In genomic region chr14:94394594-94395305, GRCh38 we compare ENCODE assay signal across 10 cellular contexts. TPM values are rescaled to one million over a fixed set of nuclear protein-coding genes. Genes with fewer than 3 reads are reported as not detected.
DNase-seq lines count a peak whose midpoint lies in the region; ATAC-seq, FAIRE-seq and TF ChIP-seq lines count a peak whose summit lies in the region.
"Had no signal": no experiment of that assay in that cellular context is flagged by ENCODE, and none has a peak within 500 bp of the region (broad histone marks: within the 10 kb centered on the region; RNA-seq: fewer than 3 reads in every experiment).

No MANE protein-coding gene starts in this region.

- H3K4me3 Mint-ChIP-seq in natural killer cell = no peak overlapping the region
- no peak overlapping the region for H3K4me3 Mint-ChIP-seq in natural killer cell treated with Interleukin-12 subunit alpha and Interleukin-12 subunit beta and Interleukin-15 and Interleukin-18, amount 100 ng/mL, for 72 hours
- H3K4me3 Mint-ChIP-seq in CD4-positive, alpha-beta memory T cell = no peak overlapping the region
- H3K4me3 Mint-ChIP-seq: CD4-positive, CD25-positive, alpha-beta regulatory T cell had no signal

- no peaks in the 10 kb centered on the region for H3K36me3 Mint-ChIP-seq in natural killer cell
- H3K36me3 Mint-ChIP-seq in natural killer cell treated with Interleukin-12 subunit alpha and Interleukin-12 subunit beta and Interleukin-15 and Interleukin-18, amount 100 ng/mL, for 72 hours = no peaks in the 10 kb centered on the region
- no peaks in the 10 kb centered on the region for H3K36me3 Mint-ChIP-seq in CD4-positive, alpha-beta memory T cell
- H3K36me3 Mint-ChIP-seq: CD4-positive, CD25-positive, alpha-beta regulatory T cell had no signal

- CTCF ChIA-PET in HepG2 (lab: Yijun Ruan, JAX; ENCODE audit: low intra/inter-chr PET ratio, low total read pairs) = no interaction called here
- CTCF ChIA-PET in CD4-positive, alpha-beta memory T cell (lab: Charles Lee; ENCODE audit: partially characterized antibody) = no interaction called here

- BruUV-seq in HepG2 (replicated peaks; lab: Mats Ljungman, UMichigan) = no TSS peak

- H4K20me1 ChIP-seq in HepG2 (ENCODE audit: insufficient read depth, low read length) = no peaks in the 10 kb centered on the region

- no peak overlapping the region for H3K27ac Mint-ChIP-seq in natural killer cell
- peak overlapping the region in 1 of 2 donors; percentile 6 for H3K27ac Mint-ChIP-seq in natural killer cell treated with Interleukin-12 subunit alpha and Interleukin-12 subunit beta and Interleukin-15 and Interleukin-18, amount 100 ng/mL, for 72 hours
- no peak overlapping the region for H3K27ac Mint-ChIP-seq in CD4-positive, alpha-beta memory T cell
- H3K27ac Mint-ChIP-seq: CD4-positive, CD25-positive, alpha-beta regulatory T cell had no signal

- H3K36me3 ChIP-seq in adrenal gland (replicated peaks in 1 of 2) (no peaks in the 10 kb centered on the region), HepG2 (replicated peaks in 1 of 2; ENCODE audit: control insufficient read depth in 1 of 2, insufficient read depth in 2 of 2, low read length in 2 of 2) (no peaks in the 10 kb centered on the region), vagina (no peaks in the 10 kb centered on the region)
- H3K36me3 ChIP-seq in CD4-positive, alpha-beta memory T cell (ENCODE audit: insufficient read depth, low read length) = no peaks in the 10 kb centered on the region

- peak overlapping the region; percentile 87 for H3K4me2 ChIP-seq in HepG2 (ENCODE audit: low read depth, low read length)

- ATAC-seq in natural killer cell (peak in 2 of 3 donors; percentile 12 to 35), HepG2 (peak; percentile 10), HG02798 (IDR thresholded peaks at IDR 0.05; ENCODE audit: poor library complexity, unreplicated experiment) (no peak), HG03196 (IDR thresholded peaks at IDR 0.05; ENCODE audit: unreplicated experiment) (no peak)
- no peak for ATAC-seq in natural killer cell treated with Interleukin-12 subunit alpha and Interleukin-12 subunit beta and Interleukin-15 and Interleukin-18, amount 100 ng/mL, for 72 hours

- H3K27me3 Mint-ChIP-seq in natural killer cell (ENCODE audit: low read depth in 2 of 2) = peaks cover 11 to 47% of the 10 kb centered on the region in 2 donors
- peaks cover 39 to 47% of the 10 kb centered on the region in 2 donors for H3K27me3 Mint-ChIP-seq in natural killer cell treated with Interleukin-12 subunit alpha and Interleukin-12 subunit beta and Interleukin-15 and Interleukin-18, amount 100 ng/mL, for 72 hours
- peaks cover 7 to 11% of the 10 kb centered on the region in 2 donors for H3K27me3 Mint-ChIP-seq in CD4-positive, alpha-beta memory T cell

- H3K9me3 Mint-ChIP-seq in natural killer cell = no peaks in the 10 kb centered on the region
- peaks cover 4% of the 10 kb centered on the region for H3K9me3 Mint-ChIP-seq in natural killer cell treated with Interleukin-12 subunit alpha and Interleukin-12 subunit beta and Interleukin-15 and Interleukin-18, amount 100 ng/mL, for 72 hours
- peaks cover 0 to 4% (median 0%) of the 10 kb centered on the region in 8 donors for H3K9me3 Mint-ChIP-seq in CD4-positive, alpha-beta memory T cell
- H3K9me3 Mint-ChIP-seq: CD4-positive, CD25-positive, alpha-beta regulatory T cell had no signal

- peaks cover 6% of the 10 kb centered on the region for H3K79me2 ChIP-seq in HepG2 (ENCODE audit: insufficient read depth, low read length)

- TF ChIP-seq POLR2A in adrenal gland (IDR thresholded peaks at IDR 0.05) = no peak
- TF ChIP-seq POLR2A in HepG2 (IDR thresholded peaks at IDR 0.05; ENCODE audit: insufficient read depth in 1 of 2, low read depth in 2 of 2, low read length in 2 of 2) = peak in 1 of 2 experiments; percentile 55; a peak in 1 of 4 replicates
- TF ChIP-seq POLR2A in vagina (IDR thresholded peaks at IDR 0.05) = no peak

- H3K27me3 ChIP-seq in adrenal gland = peaks cover 3% of the 10 kb centered on the region
- no peaks in the 10 kb centered on the region for H3K27me3 ChIP-seq in HepG2 (ENCODE audit: control insufficient read depth in 1 of 2, insufficient read depth in 2 of 2, low read length in 2 of 2)
- H3K27me3 ChIP-seq in vagina = no peaks in the 10 kb centered on the region
- no peaks in the 10 kb centered on the region for H3K27me3 ChIP-seq in CD4-positive, alpha-beta memory T cell (ENCODE audit: insufficient read depth, low read length)

- DNase-seq in natural killer cell (no peak), adrenal gland (peak in 6 of 7 donors; percentile 31 to 76 (median 52)), HepG2 (ENCODE audit: low spot score) (peak; percentile 74), vagina (ENCODE audit: extremely low spot score in 2 of 2) (no peak)
- no peak for DNase-seq in natural killer cell treated with Interleukin-12 subunit alpha and Interleukin-12 subunit beta and Interleukin-15 and Interleukin-18, amount 100 ng/mL, for 72 hours (ENCODE audit: low spot score)
- DNase-seq in CD4-positive, alpha-beta memory T cell = no peak
- DNase-seq: CD4-positive, CD25-positive, alpha-beta regulatory T cell had no signal

- H3K9me3 ChIP-seq in adrenal gland (replicated peaks in 1 of 3) (no peaks in the 10 kb centered on the region), HepG2 (ENCODE audit: low read length) (no peaks in the 10 kb centered on the region), vagina (no peaks in the 10 kb centered on the region)
- no peaks in the 10 kb centered on the region for H3K9me3 ChIP-seq in CD4-positive, alpha-beta memory T cell (ENCODE audit: control insufficient read depth in 1 of 2, low read length in 2 of 2)

- POLR2A ChIA-PET in HepG2 (lab: Yijun Ruan, JAX) = interaction anchor here (0.7 to 8.9 kb wide), 20 partner anchors 7 to 218 kb away, joined by 3 to 180 read pairs (median 5); partner anchors contain the start of genes SERPINA1, SERPINA10 and SERPINA3
- POLR2A ChIA-PET in CD4-positive, alpha-beta memory T cell (lab: Charles Lee; ENCODE audit: partially characterized antibody) = no interaction called here

- peak; percentile 67 for FAIRE-seq in HepG2 (lab: Jason Lieb, UNC)

- H3K27ac ChIP-seq in adrenal gland = peak overlapping the region in 1 of 5 donors; percentile 69
- H3K27ac ChIP-seq in HepG2 (ENCODE audit: extremely low read length, insufficient read depth, low read length) = peak overlapping the region; percentile 87
- H3K27ac ChIP-seq in vagina = peak overlapping the region; percentile 3
- no peak overlapping the region for H3K27ac ChIP-seq in CD4-positive, alpha-beta memory T cell (ENCODE audit: low read depth, low read length)

- peak in 1 of 2 experiments; percentile 71; a peak in 2 of 4 replicates for TF ChIP-seq EP300 in HepG2 (IDR thresholded peaks at IDR 0.05; ENCODE audit: low read depth in 2 of 2, low read length in 2 of 2)
- TF ChIP-seq EP300 in HepG2 (CRISPR knock-in tag; IDR thresholded peaks at IDR 0.05; ENCODE audit: borderline replicate concordance) = peak; percentile 55; the same call in 1 of the 2 replicates

- peak overlapping the region; percentile 72 for H3K9ac ChIP-seq in HepG2 (ENCODE audit: insufficient read depth, low read depth, low read length)

- no peak for TF ChIP-seq CTCF in natural killer cell (IDR thresholded peaks at IDR 0.05)
- no peak for TF ChIP-seq CTCF in adrenal gland (IDR thresholded peaks at IDR 0.05)
- no peak for TF ChIP-seq CTCF in HepG2 (CRISPR knock-in tag; IDR thresholded peaks at IDR 0.05)
- TF ChIP-seq CTCF in vagina (IDR thresholded peaks at IDR 0.05) = no peak

- H3K4me1 Mint-ChIP-seq in natural killer cell = peaks cover 12 to 15% of the 10 kb centered on the region in 2 donors
- peaks cover 6 to 37% of the 10 kb centered on the region in 2 donors for H3K4me1 Mint-ChIP-seq in natural killer cell treated with Interleukin-12 subunit alpha and Interleukin-12 subunit beta and Interleukin-15 and Interleukin-18, amount 100 ng/mL, for 72 hours (ENCODE audit: low read depth in 2 of 2)
- H3K4me1 Mint-ChIP-seq in CD4-positive, alpha-beta memory T cell = peaks cover 1 to 34% (median 12%) of the 10 kb centered on the region in 4 donors

- no peak overlapping the region for H3K4me3 ChIP-seq in adrenal gland
- peak overlapping the region; percentile 28 to 67 (median 35) for H3K4me3 ChIP-seq in HepG2 (replicated peaks in 1 of 3; ENCODE audit: insufficient read depth in 1 of 3, low read depth in 2 of 3, low read length in 3 of 3)
- no peak overlapping the region for H3K4me3 ChIP-seq in vagina
- H3K4me3 ChIP-seq in CD4-positive, alpha-beta memory T cell (ENCODE audit: low read length in 2 of 2) = no peak overlapping the region

- intact Hi-C loops in natural killer cell (cut with micrococcal nuclease) = no loop called here
- intact Hi-C loops in adrenal gland (cut with DNase I) = no loop called here
- intact Hi-C loops in HepG2 (cut with micrococcal nuclease; ENCODE audit: unreplicated experiment) = no loop called here
- intact Hi-C loops in vagina (cut with DNase I) = no loop called here
- intact Hi-C loops in CD4-positive, alpha-beta memory T cell (cut with micrococcal nuclease) = no loop called here

- in situ Hi-C loops in HepG2 (cut with HindIII; ENCODE audit: extremely low pct_ligation_motif_present, low pct_unique_long_range_greater_than_20kb) = no loop called here

- no peaks in the 10 kb centered on the region for H3K4me1 ChIP-seq in adrenal gland (replicated peaks in 1 of 2)
- peaks cover 100% of the 10 kb centered on the region for H3K4me1 ChIP-seq in HepG2 (ENCODE audit: insufficient read depth, low read length)
- peaks cover 13% of the 10 kb centered on the region for H3K4me1 ChIP-seq in vagina
- H3K4me1 ChIP-seq in CD4-positive, alpha-beta memory T cell (ENCODE audit: insufficient read depth, low read length) = peaks cover 22% of the 10 kb centered on the region

- 51 to 63% (median 57%) methylated on average over 11 of the region's 11 CpGs for WGBS in adrenal gland, 4 donors
- 3% methylated on average over 11 of the region's 11 CpGs for WGBS in HepG2 (ENCODE audit: low lambda C conversion rate)

- no peak for TF ChIP-seq RAD21 in HepG2 (CRISPR knock-in tag; IDR thresholded peaks at IDR 0.05)

- H2AFZ ChIP-seq in HepG2 (ENCODE audit: low read length) = peak overlapping the region; percentile 12

RNA-seq across cellular contexts. Expression of gene SERPINA1, which starts 6.3 kb away (rescaled TPM):
- 10 to 100 TPM; 12.7 to 65.3 (median 48.3) TPM for total RNA-seq in natural killer cell
- total RNA-seq in natural killer cell treated with Interleukin-12 subunit alpha and Interleukin-12 subunit beta and Interleukin-15 and Interleukin-18, amount 100 ng/mL, for 72 hours = under 1 TPM in 1 of 2 donors, not detected in 1; 0.38 TPM
- 10 to 100 TPM in 6 of 8 donors, 1 to 10 TPM in 2; 1.6 to 60.1 (median 17.7) TPM for total RNA-seq in adrenal gland
- 10 to 100 TPM in 2 of 3 donors, 1 to 10 TPM in 1; 4.1 to 40.9 (median 11.2) TPM for polyA plus RNA-seq in adrenal gland
- total RNA-seq in HepG2 (2016; rRNA removed; fragmentation: Illumina TruSeq; extraction: Trizol) = 2,013 and 3,266 TPM in 2 replicates
- total RNA-seq in HepG2 (2016; cell fraction: cytosol; rRNA removed; fragmentation: Illumina TruSeq; extraction: Trizol; ENCODE audit: low read depth) = 1,032 and 1,133 TPM in 2 replicates
- 1,778 and 3,168 TPM in 2 replicates for total RNA-seq in HepG2 (2016; cell fraction: insoluble cytoplasmic fraction; rRNA removed; fragmentation: Illumina TruSeq; extraction: Trizol)
- total RNA-seq in HepG2 (2016; cell fraction: membrane; rRNA removed; fragmentation: Illumina TruSeq; extraction: Trizol) = 2,429 and 2,540 TPM in 2 replicates
- total RNA-seq in HepG2 (2016; cell fraction: nucleus; rRNA removed; fragmentation: Illumina TruSeq; extraction: Trizol) = 3,105 and 3,600 TPM in 2 replicates
- polyA plus RNA-seq in HepG2 (2011; rRNA removed) = 11,015 and 14,177 TPM in 2 replicates
- polyA plus RNA-seq in HepG2 (2011; cell fraction: cytosol; rRNA removed) = 9,533 and 11,655 TPM in 2 replicates
- 2,313 and 3,208 TPM in 2 replicates for polyA plus RNA-seq in HepG2 (2011; cell fraction: nucleus; rRNA removed)
- 7,481 and 10,843 TPM in 2 replicates for polyA plus RNA-seq in HepG2 (2012)
- 4,767 and 4,962 TPM in 2 replicates for polyA plus RNA-seq in HepG2 (2016; cell fraction: cytosol; fragmentation: Illumina TruSeq; extraction: Trizol; ENCODE audit: low read depth)
- polyA plus RNA-seq in HepG2 (2016; cell fraction: insoluble cytoplasmic fraction; fragmentation: Illumina TruSeq; extraction: Trizol; ENCODE audit: low read depth) = 4,118 and 4,730 TPM in 2 replicates
- 6,083 and 6,679 TPM in 2 replicates for polyA plus RNA-seq in HepG2 (2016; cell fraction: membrane; fragmentation: Illumina TruSeq; extraction: Trizol; ENCODE audit: low read depth)
- 8,870 and 9,648 TPM in 2 replicates for polyA plus RNA-seq in HepG2 (2016; cell fraction: nucleus; fragmentation: Illumina TruSeq; extraction: Trizol; ENCODE audit: insufficient read depth, low read depth)
- polyA minus RNA-seq in HepG2 (2011; rRNA and poly(A)+ RNA removed; ENCODE audit: low replicate concordance) = 7.6 and 11,192 TPM in 2 replicates
- 3,443 and 4,995 TPM in 2 replicates for polyA minus RNA-seq in HepG2 (2011; cell fraction: cytosol; rRNA and poly(A)+ RNA removed)
- polyA minus RNA-seq in HepG2 (2011; cell fraction: nucleus; rRNA and poly(A)+ RNA removed) = 1,177 and 2,207 TPM in 2 replicates
- 6.1 TPM for total RNA-seq in vagina
- total RNA-seq in CD4-positive, alpha-beta memory T cell = under 1 TPM; 0.44 to 0.58 TPM
- not detected for polyA plus RNA-seq in CD4-positive, alpha-beta memory T cell
- total RNA-seq: CD4-positive, CD25-positive, alpha-beta regulatory T cell had no signal

RNA-seq across cellular contexts. Expression of gene SERPINA2, which starts 28.3 kb away (rescaled TPM):
- total RNA-seq in natural killer cell = not detected
- total RNA-seq in natural killer cell treated with Interleukin-12 subunit alpha and Interleukin-12 subunit beta and Interleukin-15 and Interleukin-18, amount 100 ng/mL, for 72 hours = not detected
- not detected for total RNA-seq in adrenal gland
- polyA plus RNA-seq in adrenal gland = not detected
- total RNA-seq in HepG2 (2016; rRNA removed; fragmentation: Illumina TruSeq; extraction: Trizol) = 0.24 TPM in 1 of 2 replicates, not detected in the other
- not detected in 2 replicates for total RNA-seq in HepG2 (2016; cell fraction: cytosol; rRNA removed; fragmentation: Illumina TruSeq; extraction: Trizol; ENCODE audit: low read depth)
- total RNA-seq in HepG2 (2016; cell fraction: insoluble cytoplasmic fraction; rRNA removed; fragmentation: Illumina TruSeq; extraction: Trizol) = 0.21 TPM in 1 of 2 replicates, not detected in the other
- total RNA-seq in HepG2 (2016; cell fraction: membrane; rRNA removed; fragmentation: Illumina TruSeq; extraction: Trizol) = not detected in 2 replicates
- not detected in 2 replicates for total RNA-seq in HepG2 (2016; cell fraction: nucleus; rRNA removed; fragmentation: Illumina TruSeq; extraction: Trizol)
- 0.08 TPM in 1 of 2 replicates, not detected in the other for polyA plus RNA-seq in HepG2 (2011; rRNA removed)
- not detected in 2 replicates for polyA plus RNA-seq in HepG2 (2011; cell fraction: cytosol; rRNA removed)
- 0.81 and 0.84 TPM in 2 replicates for polyA plus RNA-seq in HepG2 (2011; cell fraction: nucleus; rRNA removed)
- 0.17 TPM in 1 of 2 replicates, not detected in the other for polyA plus RNA-seq in HepG2 (2012)
- not detected in 2 replicates for polyA plus RNA-seq in HepG2 (2016; cell fraction: cytosol; fragmentation: Illumina TruSeq; extraction: Trizol; ENCODE audit: low read depth)
- polyA plus RNA-seq in HepG2 (2016; cell fraction: insoluble cytoplasmic fraction; fragmentation: Illumina TruSeq; extraction: Trizol; ENCODE audit: low read depth) = not detected in 2 replicates
- polyA plus RNA-seq in HepG2 (2016; cell fraction: membrane; fragmentation: Illumina TruSeq; extraction: Trizol; ENCODE audit: low read depth) = 0.21 TPM in 1 of 2 replicates, not detected in the other
- polyA plus RNA-seq in HepG2 (2016; cell fraction: nucleus; fragmentation: Illumina TruSeq; extraction: Trizol; ENCODE audit: insufficient read depth, low read depth) = not detected in 2 replicates
- not detected in 2 replicates for polyA minus RNA-seq in HepG2 (2011; rRNA and poly(A)+ RNA removed; ENCODE audit: low replicate concordance)
- not detected in 2 replicates for polyA minus RNA-seq in HepG2 (2011; cell fraction: cytosol; rRNA and poly(A)+ RNA removed)
- 0.87 and 1.4 TPM in 2 replicates for polyA minus RNA-seq in HepG2 (2011; cell fraction: nucleus; rRNA and poly(A)+ RNA removed)
- total RNA-seq in vagina = not detected
- not detected for total RNA-seq in CD4-positive, alpha-beta memory T cell
- not detected for polyA plus RNA-seq in CD4-positive, alpha-beta memory T cell
- total RNA-seq: CD4-positive, CD25-positive, alpha-beta regulatory T cell; HT1080 had no signal
- polyA plus RNA-seq: CD4-positive, CD25-positive, alpha-beta regulatory T cell had no signal

RNA-seq across cellular contexts. Expression of gene SERPINA11, which starts 57.9 kb away (rescaled TPM):
- not detected for total RNA-seq in natural killer cell
- not detected for total RNA-seq in natural killer cell treated with Interleukin-12 subunit alpha and Interleukin-12 subunit beta and Interleukin-15 and Interleukin-18, amount 100 ng/mL, for 72 hours
- not detected for total RNA-seq in adrenal gland
- not detected for polyA plus RNA-seq in adrenal gland
- 9.8 and 21.2 TPM in 2 replicates for total RNA-seq in HepG2 (2016; rRNA removed; fragmentation: Illumina TruSeq; extraction: Trizol)
- 4.9 TPM in 2 replicates for total RNA-seq in HepG2 (2016; cell fraction: cytosol; rRNA removed; fragmentation: Illumina TruSeq; extraction: Trizol; ENCODE audit: low read depth)
- total RNA-seq in HepG2 (2016; cell fraction: insoluble cytoplasmic fraction; rRNA removed; fragmentation: Illumina TruSeq; extraction: Trizol) = 7.7 and 19.9 TPM in 2 replicates
- 6.8 and 7.2 TPM in 2 replicates for total RNA-seq in HepG2 (2016; cell fraction: membrane; rRNA removed; fragmentation: Illumina TruSeq; extraction: Trizol)
- total RNA-seq in HepG2 (2016; cell fraction: nucleus; rRNA removed; fragmentation: Illumina TruSeq; extraction: Trizol) = 17.5 and 21.4 TPM in 2 replicates
- 131 and 142 TPM in 2 replicates for polyA plus RNA-seq in HepG2 (2011; rRNA removed)
- 228 and 231 TPM in 2 replicates for polyA plus RNA-seq in HepG2 (2011; cell fraction: cytosol; rRNA removed)
- polyA plus RNA-seq in HepG2 (2011; cell fraction: nucleus; rRNA removed) = 105 and 121 TPM in 2 replicates
- 284 and 307 TPM in 2 replicates for polyA plus RNA-seq in HepG2 (2012)
- polyA plus RNA-seq in HepG2 (2016; cell fraction: cytosol; fragmentation: Illumina TruSeq; extraction: Trizol; ENCODE audit: low read depth) = 9.3 and 10.7 TPM in 2 replicates
- polyA plus RNA-seq in HepG2 (2016; cell fraction: insoluble cytoplasmic fraction; fragmentation: Illumina TruSeq; extraction: Trizol; ENCODE audit: low read depth) = 10.5 and 15.9 TPM in 2 replicates
- 8.6 and 9.0 TPM in 2 replicates for polyA plus RNA-seq in HepG2 (2016; cell fraction: membrane; fragmentation: Illumina TruSeq; extraction: Trizol; ENCODE audit: low read depth)
- 40.1 and 45.5 TPM in 2 replicates for polyA plus RNA-seq in HepG2 (2016; cell fraction: nucleus; fragmentation: Illumina TruSeq; extraction: Trizol; ENCODE audit: insufficient read depth, low read depth)
- polyA minus RNA-seq in HepG2 (2011; rRNA and poly(A)+ RNA removed; ENCODE audit: low replicate concordance) = 88.7 TPM in 1 of 2 replicates, not detected in the other
- 75.9 and 114 TPM in 2 replicates for polyA minus RNA-seq in HepG2 (2011; cell fraction: cytosol; rRNA and poly(A)+ RNA removed)
- polyA minus RNA-seq in HepG2 (2011; cell fraction: nucleus; rRNA and poly(A)+ RNA removed) = 62.1 and 71.2 TPM in 2 replicates
- total RNA-seq in vagina = not detected
- total RNA-seq in CD4-positive, alpha-beta memory T cell = not detected
- polyA plus RNA-seq in CD4-positive, alpha-beta memory T cell = not detected
- total RNA-seq: CD4-positive, CD25-positive, alpha-beta regulatory T cell; HT1080 had no signal
- polyA plus RNA-seq: CD4-positive, CD25-positive, alpha-beta regulatory T cell had no signal

Comparison
In these comparisons a context has a peak if more than half of its experiments do, and no peak if none do; other contexts are left out.
1. ATAC-seq: peak in natural killer cell (2 of 3) and HepG2 (single experiment); none in natural killer cell treated with Interleukin-12 subunit alpha and Interleukin-12 subunit beta and Interleukin-15 and Interleukin-18, amount 100 ng/mL, for 72 hours (0 of 2), HG02798 (single experiment) and HG03196 (single experiment).
2. DNase-seq: peak in adrenal gland (6 of 7) and HepG2 (single experiment); none in natural killer cell (single experiment), natural killer cell treated with Interleukin-12 subunit alpha and Interleukin-12 subunit beta and Interleukin-15 and Interleukin-18, amount 100 ng/mL, for 72 hours (single experiment), vagina (0 of 2) and CD4-positive, alpha-beta memory T cell (0 of 5).
3. H3K4me3 ChIP-seq: peak in HepG2 (3 of 3); none in adrenal gland (0 of 4), vagina (0 of 2) and CD4-positive, alpha-beta memory T cell (0 of 2).
4. RNA of gene SERPINA1, which starts 6.3 kb away (total RNA-seq): 1,032 to 3,600 TPM in HepG2; 12.7 to 65.3 TPM in natural killer cell, 1.6 to 60.1 TPM in adrenal gland, 6.1 TPM in vagina (single experiment), 0.44 to 0.58 TPM in CD4-positive, alpha-beta memory T cell and 0.38 TPM in natural killer cell treated with Interleukin-12 subunit alpha and Interleukin-12 subunit beta and Interleukin-15 and Interleukin-18, amount 100 ng/mL, for 72 hours; every median in the first group is over 10 times any median in the second.